Comparison of ENCODE assay signal across 11 cellular contexts in the genomic region with DNA sequence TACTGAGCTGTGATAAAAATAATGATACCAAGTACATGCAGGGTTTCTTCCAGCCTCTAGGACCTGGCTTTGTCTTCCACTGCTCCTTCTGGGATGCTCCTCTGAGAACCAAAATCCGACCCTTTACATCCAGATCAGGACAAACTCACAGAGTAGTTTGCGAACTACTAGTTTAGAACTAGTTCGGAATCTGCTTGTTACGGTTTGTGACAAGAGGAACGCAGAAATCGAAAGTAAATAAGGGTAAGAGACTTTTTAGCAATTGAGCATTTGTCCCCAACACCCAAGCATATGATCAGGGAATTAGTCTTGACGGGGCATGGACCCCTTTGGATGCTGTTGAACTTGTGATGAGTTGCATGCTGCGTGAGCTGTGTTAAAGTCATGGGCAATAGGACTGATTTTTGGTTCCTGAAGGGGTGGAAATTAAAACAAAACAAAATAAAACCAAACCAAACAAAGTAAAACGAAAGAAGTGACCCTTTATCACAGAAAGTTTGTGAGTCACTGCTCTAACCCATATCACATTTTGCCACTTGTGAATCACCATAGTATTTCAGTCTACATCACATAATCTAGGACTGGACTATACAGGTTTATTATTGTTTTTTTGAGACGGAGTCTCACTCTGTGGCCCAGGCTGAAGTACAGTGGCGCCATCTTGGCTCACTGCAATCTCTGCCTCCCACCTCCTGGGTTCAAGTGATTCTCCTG. TPM values are rescaled to one million over a fixed set of nuclear protein-coding genes. Genes with fewer than 3 reads are reported as not detected.
DNase-seq lines count a peak whose midpoint lies in the region; ATAC-seq, FAIRE-seq and TF ChIP-seq lines count a peak whose summit lies in the region.
"Had no signal": no experiment of that assay in that cellular context is flagged by ENCODE, and none has a peak within 500 bp of the region (broad histone marks: within the 10 kb centered on the region; RNA-seq: fewer than 3 reads in every experiment).

No MANE protein-coding gene starts in this region.

- H3K4me1 ChIP-seq in body of pancreas (peaks cover 27% of the 10 kb centered on the region), keratinocyte (ENCODE audit: control insufficient read depth, extremely low read depth, insufficient read depth, low read length) (peaks cover 11% of the 10 kb centered on the region), suprapubic skin (peaks cover 23% of the 10 kb centered on the region)

- no peak overlapping the region for H3K4me3 Mint-ChIP-seq in activated naive CD8-positive, alpha-beta T cell treated with anti-CD3 and anti-CD28 coated beads, Interleukin-2, amount 50 U/mL, for 24 hours
- H3K4me3 Mint-ChIP-seq: activated T-cell treated with anti-CD3 and anti-CD28 coated beads, Interleukin-2, amount 50 U/mL, for 72 hours had no signal

- no peaks in the 10 kb centered on the region for H4K20me1 ChIP-seq in keratinocyte (ENCODE audit: control insufficient read depth, extremely low read depth, insufficient read depth, low read length)

- WGBS in body of pancreas, 2 donors: 70 to 71% methylated on average over 11 of the region's 11 CpGs
- WGBS in suprapubic skin: 87% methylated on average over 11 of the region's 11 CpGs

- H3K27me3 ChIP-seq in body of pancreas (no peaks in the 10 kb centered on the region), keratinocyte (ENCODE audit: control insufficient read depth, extremely low read depth, insufficient read depth, low read length) (no peaks in the 10 kb centered on the region), suprapubic skin (no peaks in the 10 kb centered on the region)

- no peak overlapping the region for H3K4me2 ChIP-seq in keratinocyte (ENCODE audit: control insufficient read depth, extremely low read depth, insufficient read depth, low read depth, low read length)

- H3K4me1 Mint-ChIP-seq in activated naive CD8-positive, alpha-beta T cell treated with anti-CD3 and anti-CD28 coated beads, Interleukin-2, amount 50 U/mL, for 24 hours: no peaks in the 10 kb centered on the region

- no peak for FAIRE-seq in keratinocyte (lab: Jason Lieb, UNC)

- no peaks in the 10 kb centered on the region for H3K79me2 ChIP-seq in keratinocyte (ENCODE audit: control insufficient read depth, insufficient read depth, low read length)

- peak overlapping the region; percentile 51 to 84 (median 62) for H3K27ac ChIP-seq in body of pancreas
- H3K27ac ChIP-seq in keratinocyte (ENCODE audit: control insufficient read depth, insufficient read depth, low read length): peak overlapping the region; percentile 2
- H3K27ac ChIP-seq in suprapubic skin: peak overlapping the region; percentile 37

- DNase-seq in HT1080 (ENCODE audit: low read depth): peak; percentile 73
- DNase-seq in body of pancreas: no peak
- DNase-seq in keratinocyte (ENCODE audit: low read depth, low spot score): no peak
- no peak for DNase-seq in suprapubic skin (ENCODE audit: low spot score in 2 of 2)
- no peak for DNase-seq in activated naive CD8-positive, alpha-beta T cell treated with anti-CD3 and anti-CD28 coated beads, Interleukin-2, amount 50 U/mL, for 24 hours
- no peak for DNase-seq in activated CD8-positive, alpha-beta memory T cell treated with anti-CD3 and anti-CD28 coated beads for 24 hours
- DNase-seq: activated T-cell treated with anti-CD3 and anti-CD28 coated beads, Interleukin-2, amount 50 U/mL, for 72 hours; GOT3; NCI-H1417 had no signal

- no peaks in the 10 kb centered on the region for H3K9me1 ChIP-seq in keratinocyte (ENCODE audit: control insufficient read depth, extremely low read depth, insufficient read depth, low read length)

- no peaks in the 10 kb centered on the region for H3K9me3 ChIP-seq in body of pancreas
- H3K9me3 ChIP-seq in keratinocyte (ENCODE audit: control insufficient read depth, low read depth, low read length): no peaks in the 10 kb centered on the region
- H3K9me3 ChIP-seq in suprapubic skin: no peaks in the 10 kb centered on the region

- TF ChIP-seq CTCF in body of pancreas (IDR thresholded peaks at IDR 0.05) (peak in 1 of 7 experiments; percentile 37), keratinocyte (optimal IDR thresholded peaks at IDR 0.05 in 1 of 3, IDR thresholded peaks at IDR 0.05 in 1 of 3, conservative IDR thresholded peaks at IDR 0.05 in 1 of 3; ENCODE audit: extremely low read depth in 1 of 3, insufficient read depth in 2 of 3, low read length in 3 of 3) (no peak), suprapubic skin (IDR thresholded peaks at IDR 0.05) (no peak)

- H3K36me3 ChIP-seq in body of pancreas (replicated peaks in 1 of 2; ENCODE audit: insufficient read depth in 1 of 2, low read depth in 2 of 2) (no peaks in the 10 kb centered on the region), keratinocyte (ENCODE audit: control insufficient read depth in 2 of 2, extremely low read depth in 1 of 2, insufficient read depth in 2 of 2, low read length in 2 of 2) (no peaks in the 10 kb centered on the region), suprapubic skin (no peaks in the 10 kb centered on the region)

- dilution Hi-C loops in keratinocyte (cut with MboI; ENCODE audit: extremely low pct_ligation_motif_present, low sequenced_read_pairs): no loop called here

- no peaks in the 10 kb centered on the region for H3K36me3 Mint-ChIP-seq in activated naive CD8-positive, alpha-beta T cell treated with anti-CD3 and anti-CD28 coated beads, Interleukin-2, amount 50 U/mL, for 24 hours (ENCODE audit: low read depth)

- TF ChIP-seq EP300 in suprapubic skin (IDR thresholded peaks at IDR 0.05): no peak

- TF ChIP-seq POLR2A in body of pancreas (IDR thresholded peaks at IDR 0.05): no peak
- TF ChIP-seq POLR2A in suprapubic skin (IDR thresholded peaks at IDR 0.05): no peak

- ATAC-seq in body of pancreas: peak; percentile 45
- no peak for ATAC-seq in activated naive CD8-positive, alpha-beta T cell treated with anti-CD3 and anti-CD28 coated beads, Interleukin-2, amount 50 U/mL, for 24 hours
- no peak for ATAC-seq in GM21515 (IDR thresholded peaks at IDR 0.05; ENCODE audit: unreplicated experiment)
- no peak for ATAC-seq in HG03521 (IDR thresholded peaks at IDR 0.05; ENCODE audit: unreplicated experiment)
- ATAC-seq: activated T-cell treated with anti-CD3 and anti-CD28 coated beads, Interleukin-2, amount 50 U/mL, for 72 hours had no signal

- H2AFZ ChIP-seq in keratinocyte (ENCODE audit: control insufficient read depth, low read length): no peak overlapping the region

- intact Hi-C loops in body of pancreas (cut with DNase I): no loop called here

- H3K27ac Mint-ChIP-seq in activated naive CD8-positive, alpha-beta T cell treated with anti-CD3 and anti-CD28 coated beads, Interleukin-2, amount 50 U/mL, for 24 hours: no peak overlapping the region
- H3K27ac Mint-ChIP-seq: activated T-cell treated with anti-CD3 and anti-CD28 coated beads, Interleukin-2, amount 50 U/mL, for 72 hours had no signal

- no peak overlapping the region for H3K4me3 ChIP-seq in body of pancreas
- no peak overlapping the region for H3K4me3 ChIP-seq in keratinocyte (ENCODE audit: control insufficient read depth in 2 of 3, extremely low read depth in 1 of 3, insufficient read depth in 2 of 3, low read depth in 1 of 3, low read length in 3 of 3)
- H3K4me3 ChIP-seq in suprapubic skin: no peak overlapping the region

- H3K9ac ChIP-seq in keratinocyte (ENCODE audit: control insufficient read depth, extremely low read depth, insufficient read depth, low read length): no peak overlapping the region

- no peaks in the 10 kb centered on the region for H3K9me3 Mint-ChIP-seq in activated naive CD8-positive, alpha-beta T cell treated with anti-CD3 and anti-CD28 coated beads, Interleukin-2, amount 50 U/mL, for 24 hours

- peaks cover 9% of the 10 kb centered on the region for H3K27me3 Mint-ChIP-seq in activated naive CD8-positive, alpha-beta T cell treated with anti-CD3 and anti-CD28 coated beads, Interleukin-2, amount 50 U/mL, for 24 hours

RNA-seq across cellular contexts. Expression of a gene that starts 35.7 kb away (rescaled TPM):
- 143 and 169 TPM in 2 replicates for total RNA-seq in HT1080 (2014; rRNA removed; shearing (Covaris generic))
- polyA plus RNA-seq in HT1080 (2015; cell fraction: cytosol; rRNA removed): 293 and 378 TPM in 2 replicates
- 266 and 294 TPM in 2 replicates for polyA plus RNA-seq in HT1080 (2015; cell fraction: nucleus; rRNA removed)
- total RNA-seq in body of pancreas (100 to 1,000 TPM; 127 to 273 TPM), suprapubic skin (100 to 1,000 TPM; 128 to 312 (median 262) TPM)
- polyA plus RNA-seq in keratinocyte: 75.7 to 130 TPM (median 97.0 TPM) in 3 replicates
- polyA plus RNA-seq in keratinocyte (2011; ENCODE audit: low read depth): 39.7 TPM
- 58.1 and 97.0 TPM in 2 replicates for polyA plus RNA-seq in keratinocyte (2011; cell fraction: cytosol; rRNA removed)
- polyA plus RNA-seq in keratinocyte (2011; cell fraction: nucleus; rRNA removed): 132 and 155 TPM in 2 replicates
- 42.8 and 92.9 TPM in 2 replicates for polyA plus RNA-seq in keratinocyte (2012; ENCODE audit: low replicate concordance)
- polyA minus RNA-seq in keratinocyte: 17.4 to 68.3 TPM (median 50.7 TPM) in 3 replicates
- polyA minus RNA-seq in keratinocyte (2011; cell fraction: cytosol; rRNA and poly(A)+ RNA removed): 31.5 TPM
- polyA minus RNA-seq in keratinocyte (2011; cell fraction: nucleus; rRNA and poly(A)+ RNA removed): 40.3 and 72.9 TPM in 2 replicates

Comparison
In these comparisons a context has a peak if more than half of its experiments do, and no peak if none do; other contexts are left out.
1. H3K27ac ChIP-seq: peak in every context shown above with its lines; median percentile 62 in body of pancreas; 37 in suprapubic skin; 2 in keratinocyte.